In genomic region chr2:29401994-29402393, GRCh38 we compare ENCODE assay signal across 2 cellular contexts.
TF ChIP-seq lines count a peak whose summit lies in the region.

No MANE protein-coding gene starts in this region.

TF ChIP-seq in GM23338, 12 proteins besides CTCF, POLR2A, EP300 and RAD21:
- TF ChIP-seq STAT1 (IDR thresholded peaks at IDR 0.05; ENCODE audit: unreplicated experiment) (no peak), EZH2phosphoT487 (IDR thresholded peaks at IDR 0.05; ENCODE audit: unreplicated experiment) (no peak), EZH2 (IDR thresholded peaks at IDR 0.05; ENCODE audit: low read depth, unreplicated experiment) (no peak), REST (IDR thresholded peaks at IDR 0.05; ENCODE audit: unreplicated experiment) (no peak), JUNB (IDR thresholded peaks at IDR 0.05; ENCODE audit: unreplicated experiment) (no peak), ZNF462 (CRISPR knock-in tag; IDR thresholded peaks at IDR 0.05) (no peak), ETS1 (IDR thresholded peaks at IDR 0.05) (no peak), ZNF114 (CRISPR knock-in tag; IDR thresholded peaks at IDR 0.05) (no peak), ZNF331 (CRISPR knock-in tag; IDR thresholded peaks at IDR 0.05; ENCODE audit: low read depth) (no peak), POLR2AphosphoS5 (IDR thresholded peaks at IDR 0.05; ENCODE audit: low read depth) (no peak), CREB1 (CRISPR knock-in tag; IDR thresholded peaks at IDR 0.05; ENCODE audit: low read depth) (no peak), NANOG (IDR thresholded peaks at IDR 0.05; ENCODE audit: borderline replicate concordance) (no peak)

TF ChIP-seq in H1, 55 proteins besides CTCF, POLR2A, EP300 and RAD21:
- TF ChIP-seq TAF1 (IDR thresholded peaks at IDR 0.05; ENCODE audit: low read depth, low read length), result no peak
- TF ChIP-seq SP4 (IDR thresholded peaks at IDR 0.05; ENCODE audit: low read length), result no peak
